8 cellular contexts compared by ENCODE assay signal in the genomic region with DNA sequence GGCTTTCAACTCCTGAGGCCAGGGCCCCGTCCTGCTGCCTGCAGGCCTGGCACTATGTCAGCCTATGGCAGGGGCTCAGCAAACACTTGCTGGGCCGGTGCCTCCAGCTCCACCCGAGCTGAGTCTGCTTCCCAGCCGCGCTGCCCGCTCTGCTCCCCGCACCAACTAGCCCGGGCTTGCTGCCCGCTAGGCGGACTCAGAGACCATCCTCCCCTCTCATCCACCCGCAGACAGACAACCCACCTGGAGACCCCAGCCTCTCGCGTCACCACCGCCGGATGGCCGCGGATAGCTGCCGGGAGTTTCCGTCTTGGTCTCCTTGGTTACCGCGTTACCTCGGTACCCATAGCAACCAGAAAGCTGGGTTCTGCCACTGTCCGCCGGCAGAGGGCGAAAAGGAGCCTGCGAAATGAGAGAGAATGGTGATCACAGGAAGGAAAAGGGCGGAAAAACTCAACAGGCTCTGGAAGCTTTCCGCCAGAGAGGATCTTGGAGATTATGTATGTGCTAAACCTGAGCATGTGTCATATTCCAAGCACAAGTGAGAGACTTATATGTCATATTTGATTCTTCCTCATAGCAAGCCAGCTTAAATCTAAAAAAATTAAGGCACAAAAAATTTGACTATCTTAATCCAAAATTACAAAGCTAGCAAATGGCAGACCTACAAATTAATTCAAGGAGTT. TPM values are rescaled to one million over a fixed set of nuclear protein-coding genes. Genes with fewer than 3 reads are reported as not detected.
DNase-seq lines count a peak whose midpoint lies in the region; ATAC-seq and TF ChIP-seq lines count a peak whose summit lies in the region.

A gene with protein sequence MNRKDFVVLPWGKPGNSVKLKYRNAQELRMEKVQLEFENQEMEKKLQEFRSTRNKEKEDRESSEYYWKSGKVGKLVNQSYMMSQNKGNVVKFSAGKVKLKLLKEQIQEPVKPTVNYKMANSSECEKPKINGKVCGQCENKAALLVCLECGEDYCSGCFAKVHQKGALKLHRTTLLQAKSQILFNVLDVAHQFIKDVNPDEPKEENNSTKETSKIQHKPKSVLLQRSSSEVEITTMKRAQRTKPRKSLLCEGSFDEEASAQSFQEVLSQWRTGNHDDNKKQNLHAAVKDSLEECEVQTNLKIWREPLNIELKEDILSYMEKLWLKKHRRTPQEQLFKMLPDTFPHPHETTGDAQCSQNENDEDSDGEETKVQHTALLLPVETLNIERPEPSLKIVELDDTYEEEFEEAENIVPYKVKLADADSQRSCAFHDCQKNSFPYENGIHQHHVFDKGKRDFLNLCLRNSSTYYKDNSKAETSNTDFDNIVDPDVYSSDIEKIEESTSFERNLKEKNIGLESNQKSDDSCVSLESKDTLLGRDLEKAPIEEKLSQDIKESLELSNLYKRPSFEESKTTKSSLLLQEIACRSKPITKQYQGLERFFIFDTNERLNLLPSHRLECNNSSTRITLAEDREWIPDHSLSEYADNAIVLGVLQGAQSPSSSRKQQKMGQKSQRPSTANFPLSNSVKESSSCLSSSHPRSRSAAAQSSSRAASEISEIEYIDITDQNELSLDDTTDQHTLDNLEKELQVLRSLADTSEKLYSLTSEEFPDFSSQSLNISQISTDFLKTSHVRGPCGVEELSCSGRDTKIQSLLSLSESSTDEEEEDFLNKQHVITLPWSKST (minus strand): TSS at position 294 of the 686 bp plus-strand sequence. CDS start 7,396 bp downstream, outside the sequence.

- peak within 1 kb of the TSS; percentile 29 to 30 for H3K4me3 ChIP-seq in left lung

- peak; percentile 82 for DNase-seq in AG20443 (ENCODE audit: low spot score)
- peak; percentile 2 for DNase-seq in GM19240 (ENCODE audit: insufficient read length, low spot score)
- DNase-seq in NCI-H510A treated with DMSO at 0.1 percent for 48 hours (lab: John Stamatoyannopoulos, UW) = peak; percentile 83
- peak; percentile 72 to 76 for DNase-seq in activated CD4-positive, alpha-beta T cell treated with anti-CD3 and anti-CD28 coated beads for 4 hours
- peak; percentile 80 for DNase-seq in dedifferentiated amniotic fluid mesenchymal stem cell (ENCODE audit: extremely low spot score)
- DNase-seq in left lung = peak; percentile 82 to 85
- DNase-seq in stimulated activated CD4-positive, alpha-beta T cell treated with anti-CD3 and anti-CD28 coated beads, Interleukin-2, amount 100 ng/mL, for 48 hours = peak; percentile 79 to 83

- peaks cover 3 to 7% of the 10 kb centered on the region in 2 donors for H3K4me1 ChIP-seq in left lung

- no peaks in the 10 kb centered on the region for H3K9me3 ChIP-seq in left lung

- peaks cover 3 to 7% of the 10 kb centered on the region in 2 donors for H3K27me3 ChIP-seq in left lung

- no peaks in the 10 kb centered on the region for H3K36me3 ChIP-seq in left lung

- peak; percentile 82 for TF ChIP-seq CTCF in left lung (IDR thresholded peaks at IDR 0.05)

- ATAC-seq in HG03442 (IDR thresholded peaks at IDR 0.05; ENCODE audit: unreplicated experiment) (peak; percentile 100), left lung (peak; percentile 100)

- no peak within 1 kb of the TSS for H3K27ac ChIP-seq in left lung

- intact Hi-C loops in left lung (cut with DNase I) = no loop called here

RNA-seq across cellular contexts. Expression of the gene that starts here (rescaled TPM):
- 1 to 10 TPM in 1 of 2 donors, not detected in 1; 6.7 TPM for total RNA-seq in left lung

Comparison
In these comparisons a context has a peak if more than half of its experiments do, and no peak if none do; other contexts are left out.
1. DNase-seq: peak in every context shown above with its lines; median percentile 84 in left lung; 83 in NCI-H510A treated with DMSO at 0.1 percent for 48 hours; 82 in AG20443; 81 in stimulated activated CD4-positive, alpha-beta T cell treated with anti-CD3 and anti-CD28 coated beads, Interleukin-2, amount 100 ng/mL, for 48 hours; 80 in dedifferentiated amniotic fluid mesenchymal stem cell; 74 in activated CD4-positive, alpha-beta T cell treated with anti-CD3 and anti-CD28 coated beads for 4 hours; 2 in GM19240.